In genomic region chr5:80255752-80256479, GRCh38 we compare ENCODE assay signal across 8 cellular contexts. TPM values are rescaled to one million over a fixed set of nuclear protein-coding genes. Genes with fewer than 3 reads are reported as not detected.
DNase-seq lines count a peak whose midpoint lies in the region; ATAC-seq and TF ChIP-seq lines count a peak whose summit lies in the region.

Gene SERINC5, minus strand, starts transcription at chr5:80256048. Its CDS starts 126 bp downstream, at chr5:80255922.

- H3K4me1 Mint-ChIP-seq in dendritic cell treated with granulocyte-macrophage colony-stimulating factor and Interleukin-4, amounts not matched to agents 40 ng/mL and 50 ng/mL, for 4 days (ENCODE audit: low read depth): peaks cover 49% of the 10 kb centered on the region

- peak; percentile 97 for TF ChIP-seq POLR2A in right lobe of liver (IDR thresholded peaks at IDR 0.05)

- H3K27ac Mint-ChIP-seq in dendritic cell treated with granulocyte-macrophage colony-stimulating factor and Interleukin-4, amounts not matched to agents 40 ng/mL and 50 ng/mL, for 4 days: peak within 1 kb of the TSS; percentile 100

- H3K4me1 ChIP-seq in right lobe of liver: peaks cover 0 to 46% (median 9%) of the 10 kb centered on the region in 4 donors

- H3K27me3 Mint-ChIP-seq in dendritic cell treated with granulocyte-macrophage colony-stimulating factor and Interleukin-4, amounts not matched to agents 40 ng/mL and 50 ng/mL, for 4 days: no peaks in the 10 kb centered on the region

- H3K9me3 ChIP-seq in right lobe of liver: no peaks in the 10 kb centered on the region

- no peaks in the 10 kb centered on the region for H3K9me3 Mint-ChIP-seq in dendritic cell treated with granulocyte-macrophage colony-stimulating factor and Interleukin-4, amounts not matched to agents 40 ng/mL and 50 ng/mL, for 4 days

- peaks cover 37% of the 10 kb centered on the region for H3K36me3 Mint-ChIP-seq in dendritic cell treated with granulocyte-macrophage colony-stimulating factor and Interleukin-4, amounts not matched to agents 40 ng/mL and 50 ng/mL, for 4 days (ENCODE audit: low read depth)

- DNase-seq in NCI-H2029 (lab: John Stamatoyannopoulos, UW) (peak; percentile 67), NCI-H2029 treated with DMSO at 0.1 percent for 48 hours (lab: John Stamatoyannopoulos, UW) (no peak), NCI-H226 (peak; percentile 56), right lobe of liver (peak; percentile 92 to 93 (median 93))
- DNase-seq in activated CD4-positive, alpha-beta T cell treated with anti-CD3 and anti-CD28 coated beads, Interleukin-2, amount 50 U/mL, for 24 hours (ENCODE audit: low read depth in 1 of 2, low spot score in 1 of 2): peak; percentile 70 to 81
- peak; percentile 86 for DNase-seq in stimulated activated CD4-positive, alpha-beta T cell treated with anti-CD3 and anti-CD28 coated beads, Interleukin-4, amount 100 ng/mL, for 24 hours

- peak within 1 kb of the TSS; percentile 94 to 99 (median 97) for H3K27ac ChIP-seq in right lobe of liver

- ATAC-seq in HG02840 (IDR thresholded peaks at IDR 0.05; ENCODE audit: low FRiP score, unreplicated experiment) (peak; percentile 84), right lobe of liver (peak; percentile 77 to 93 (median 84))

- TF ChIP-seq CTCF in right lobe of liver (IDR thresholded peaks at IDR 0.05): no peak

- H3K4me3 ChIP-seq in right lobe of liver: peak within 1 kb of the TSS; percentile 68 to 91 (median 68)

- H3K4me3 Mint-ChIP-seq in dendritic cell treated with granulocyte-macrophage colony-stimulating factor and Interleukin-4, amounts not matched to agents 40 ng/mL and 50 ng/mL, for 4 days: peak within 1 kb of the TSS; percentile 100

- no peaks in the 10 kb centered on the region for H3K36me3 ChIP-seq in right lobe of liver

- intact Hi-C loops in dendritic cell treated with granulocyte-macrophage colony-stimulating factor and Interleukin-4, amounts not matched to agents 40 ng/mL and 50 ng/mL, for 4 days (cut with micrococcal nuclease): loop anchor here (1.0 to 10.0 kb wide), 5 partner anchors 39 to 164 kb away; partner anchors contain the start of gene ZFYVE16
- intact Hi-C loops in right lobe of liver (cut with DNase I): no loop called here

- WGBS in right lobe of liver (ENCODE audit: insufficient coverage, low coverage, low lambda C conversion rate, missing lambda C conversion rate): 2% methylated on average over 8 of the region's 90 CpGs

- H3K27me3 ChIP-seq in right lobe of liver: no peaks in the 10 kb centered on the region

RNA-seq across cellular contexts. Expression of gene SERINC5, which starts in this region (rescaled TPM):
- total RNA-seq in right lobe of liver: 10 to 100 TPM; 30.1 to 82.1 (median 57.9) TPM
